Comparison of ENCODE assay signal across 8 cellular contexts in genomic region chr15:77179541-77179998, GRCh38.
DNase-seq lines count a peak whose midpoint lies in the region; ATAC-seq and TF ChIP-seq lines count a peak whose summit lies in the region.

No MANE protein-coding gene starts in this region.

- no peak for TF ChIP-seq CTCF in CD14-positive monocyte (IDR thresholded peaks at IDR 0.05)

- peaks cover 0 to 1% (median 0%) of the 10 kb centered on the region in 3 donors for H3K27me3 Mint-ChIP-seq in CD14-positive monocyte (ENCODE audit: low read depth in 3 of 3)
- no peaks in the 10 kb centered on the region for H3K27me3 Mint-ChIP-seq in activated naive CD8-positive, alpha-beta T cell treated with anti-CD3 and anti-CD28 coated beads for 36 hours

- H3K36me3 Mint-ChIP-seq in CD14-positive monocyte, result peaks cover 8 to 11% of the 10 kb centered on the region in 2 donors
- H3K36me3 Mint-ChIP-seq in activated naive CD8-positive, alpha-beta T cell treated with anti-CD3 and anti-CD28 coated beads for 36 hours, result peaks cover 22% of the 10 kb centered on the region

- DNase-seq in CD14-positive monocyte (ENCODE audit: low spot score), result no peak
- DNase-seq in activated naive CD8-positive, alpha-beta T cell treated with anti-CD3 and anti-CD28 coated beads for 36 hours, result no peak
- DNase-seq in NCI-H1436 (lab: John Stamatoyannopoulos, UW), result no peak
- no peak for DNase-seq in EL
- DNase-seq in AG08395 (ENCODE audit: low spot score), result no peak
- DNase-seq in DMS53 (lab: John Stamatoyannopoulos, UW), result no peak

- intact Hi-C loops in CD14-positive monocyte (cut with micrococcal nuclease), result no loop called here

- H3K4me1 Mint-ChIP-seq in CD14-positive monocyte, result peaks cover 37% of the 10 kb centered on the region
- H3K4me1 Mint-ChIP-seq in activated naive CD8-positive, alpha-beta T cell treated with anti-CD3 and anti-CD28 coated beads for 36 hours, result peaks cover 42% of the 10 kb centered on the region

- H3K27ac Mint-ChIP-seq in CD14-positive monocyte, result peak overlapping the region in 6 of 7 donors; percentile 41 to 85 (median 59)
- H3K27ac Mint-ChIP-seq in activated naive CD8-positive, alpha-beta T cell treated with anti-CD3 and anti-CD28 coated beads for 36 hours, result peak overlapping the region; percentile 82

- no peaks in the 10 kb centered on the region for H3K9me3 Mint-ChIP-seq in CD14-positive monocyte
- H3K9me3 Mint-ChIP-seq in activated naive CD8-positive, alpha-beta T cell treated with anti-CD3 and anti-CD28 coated beads for 36 hours, result no peaks in the 10 kb centered on the region

- peak; percentile 65 for ATAC-seq in GM18909 (IDR thresholded peaks at IDR 0.05; ENCODE audit: poor library complexity, unreplicated experiment)
- peak; percentile 39 for ATAC-seq in HG03196 (IDR thresholded peaks at IDR 0.05; ENCODE audit: unreplicated experiment)

- no peak overlapping the region for H3K4me3 Mint-ChIP-seq in CD14-positive monocyte
- peak overlapping the region; percentile 11 for H3K4me3 Mint-ChIP-seq in activated naive CD8-positive, alpha-beta T cell treated with anti-CD3 and anti-CD28 coated beads for 36 hours
